Comparison of ENCODE assay signal across 1 cellular context in the genomic region with DNA sequence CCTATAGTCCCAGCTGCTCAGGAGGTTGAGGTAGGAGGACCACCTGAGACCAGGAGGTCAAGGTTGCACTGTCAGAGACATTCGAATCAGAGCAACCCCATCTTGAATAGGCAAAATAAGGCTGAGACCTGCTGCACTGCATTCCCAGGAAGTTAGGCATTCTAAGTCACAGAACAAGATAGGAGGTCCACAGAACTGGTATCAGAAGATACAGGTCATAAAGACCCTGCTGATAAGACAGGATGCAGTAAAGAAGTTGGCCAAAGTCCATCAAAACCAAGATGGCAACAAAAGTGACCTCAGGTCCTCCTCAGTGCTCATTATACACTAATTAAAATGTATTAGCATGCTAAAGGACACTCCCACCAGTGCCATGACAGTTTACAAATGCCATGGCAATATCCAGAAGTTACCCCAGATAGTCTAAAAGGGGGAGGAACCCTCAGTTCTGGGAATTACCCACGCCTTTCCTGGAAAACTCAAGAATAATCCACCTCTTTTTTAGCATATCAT.
A peak's percentile ranks its signal among the peaks of the same experiment; 100 is the strongest.
TF ChIP-seq lines count a peak whose summit lies in the region.

No MANE protein-coding gene starts in this region.

TF ChIP-seq in K562, 482 proteins besides CTCF, POLR2A, EP300 and RAD21 (continued from another document and continues in another):
- TF ChIP-seq ZNF830 (CRISPR knock-in tag; IDR thresholded peaks at IDR 0.05) (no peak), HDAC3 (IDR thresholded peaks at IDR 0.05; ENCODE audit: borderline replicate concordance, partially characterized antibody) (no peak), GTF2A2 (tag; IDR thresholded peaks at IDR 0.05) (no peak), IRF2 (CRISPR knock-in tag; IDR thresholded peaks at IDR 0.05) (no peak), ZNF79 (CRISPR knock-in tag; IDR thresholded peaks at IDR 0.05; ENCODE audit: low read depth) (0 out of 2 replicates have a peak, but pooled peaks have one; percentile 15), FOXM1 (IDR thresholded peaks at IDR 0.05; ENCODE audit: low read depth) (no peak), FOXM1 (CRISPR knock-in tag; IDR thresholded peaks at IDR 0.05; ENCODE audit: low read depth) (no peak), MIER1 (IDR thresholded peaks at IDR 0.05; ENCODE audit: low read depth) (no peak), EZH2 (IDR thresholded peaks at IDR 0.05; ENCODE audit: borderline replicate concordance, low read depth, low read length) (no peak), ZBTB17 (CRISPR knock-in tag; IDR thresholded peaks at IDR 0.05) (no peak; the same call in 1 of the 2 replicates), TCF3 (CRISPR knock-in tag; IDR thresholded peaks at IDR 0.05) (peak; percentile 63), PTBP1 (IDR thresholded peaks at IDR 0.05; ENCODE audit: low read depth, low read length) (no peak), MAFG (tag; conservative IDR thresholded peaks at IDR 0.05) (no peak), NR1H2 (CRISPR knock-in tag; IDR thresholded peaks at IDR 0.05) (no peak), TCF7L2 (IDR thresholded peaks at IDR 0.05; ENCODE audit: low read depth, low read length) (no peak), MCM7 (IDR thresholded peaks at IDR 0.05) (no peak), SIRT6 (IDR thresholded peaks at IDR 0.05; ENCODE audit: low read depth, low read length) (no peak), ZNF12 (CRISPR knock-in tag; IDR thresholded peaks at IDR 0.05) (no peak), SAFB2 (IDR thresholded peaks at IDR 0.05; ENCODE audit: borderline replicate concordance, low read depth, low read length, severe bottlenecking) (no peak), ZNF232 (CRISPR knock-in tag; IDR thresholded peaks at IDR 0.05) (no peak), ZZZ3 (IDR thresholded peaks at IDR 0.05) (no peak), TAF15 (IDR thresholded peaks at IDR 0.05; ENCODE audit: low read depth, low read length) (no peak), ZNF347 (CRISPR knock-in tag; IDR thresholded peaks at IDR 0.05; ENCODE audit: low read depth) (no peak), SIX5 (IDR thresholded peaks at IDR 0.05; ENCODE audit: borderline replicate concordance in 1 of 2, insufficient read depth in 1 of 2, low read depth in 1 of 2, low read length in 2 of 2) (no peak), ETV5 (CRISPR knock-in tag; IDR thresholded peaks at IDR 0.05; ENCODE audit: low read depth) (no peak; the same call in 1 of the 2 replicates), CEBPB (tag; IDR thresholded peaks at IDR 0.05) (no peak), RFX1 (IDR thresholded peaks at IDR 0.05) (peak; percentile 79), ZNF282 (CRISPR knock-in tag; IDR thresholded peaks at IDR 0.05) (no peak), EWSR1 (IDR thresholded peaks at IDR 0.05; ENCODE audit: borderline replicate concordance, low read depth, partially characterized antibody) (no peak), ZNF23 (CRISPR knock-in tag; IDR thresholded peaks at IDR 0.05) (no peak), SREBF1 (IDR thresholded peaks at IDR 0.05; ENCODE audit: borderline replicate concordance, low read depth, low read length) (no peak), U2AF2 (optimal IDR thresholded peaks at IDR 0.05; ENCODE audit: low read depth, low read length) (no peak), MAFF (IDR thresholded peaks at IDR 0.05; ENCODE audit: low read length) (no peak), NFXL1 (CRISPR knock-in tag; IDR thresholded peaks at IDR 0.05) (no peak), SMC3 (conservative IDR thresholded peaks at IDR 0.05; ENCODE audit: insufficient read depth, low read depth, low read length) (no peak), KAT8 (IDR thresholded peaks at IDR 0.05; ENCODE audit: low read depth) (no peak), RCOR1 (IDR thresholded peaks at IDR 0.05; ENCODE audit: borderline replicate concordance in 1 of 2, low read depth in 2 of 2, low read length in 2 of 2) (peak in 1 of 2 experiments; percentile 51; a peak in 1 of 4 replicates), RBFOX2 (IDR thresholded peaks at IDR 0.05; ENCODE audit: low read depth, low read length) (no peak), PCBP2 (IDR thresholded peaks at IDR 0.05; ENCODE audit: low read depth, low read length, poor library complexity, severe bottlenecking) (no peak), SRSF3 (IDR thresholded peaks at IDR 0.05; ENCODE audit: insufficient read depth, low read length) (no peak)
- TF ChIP-seq, protein P1, sequence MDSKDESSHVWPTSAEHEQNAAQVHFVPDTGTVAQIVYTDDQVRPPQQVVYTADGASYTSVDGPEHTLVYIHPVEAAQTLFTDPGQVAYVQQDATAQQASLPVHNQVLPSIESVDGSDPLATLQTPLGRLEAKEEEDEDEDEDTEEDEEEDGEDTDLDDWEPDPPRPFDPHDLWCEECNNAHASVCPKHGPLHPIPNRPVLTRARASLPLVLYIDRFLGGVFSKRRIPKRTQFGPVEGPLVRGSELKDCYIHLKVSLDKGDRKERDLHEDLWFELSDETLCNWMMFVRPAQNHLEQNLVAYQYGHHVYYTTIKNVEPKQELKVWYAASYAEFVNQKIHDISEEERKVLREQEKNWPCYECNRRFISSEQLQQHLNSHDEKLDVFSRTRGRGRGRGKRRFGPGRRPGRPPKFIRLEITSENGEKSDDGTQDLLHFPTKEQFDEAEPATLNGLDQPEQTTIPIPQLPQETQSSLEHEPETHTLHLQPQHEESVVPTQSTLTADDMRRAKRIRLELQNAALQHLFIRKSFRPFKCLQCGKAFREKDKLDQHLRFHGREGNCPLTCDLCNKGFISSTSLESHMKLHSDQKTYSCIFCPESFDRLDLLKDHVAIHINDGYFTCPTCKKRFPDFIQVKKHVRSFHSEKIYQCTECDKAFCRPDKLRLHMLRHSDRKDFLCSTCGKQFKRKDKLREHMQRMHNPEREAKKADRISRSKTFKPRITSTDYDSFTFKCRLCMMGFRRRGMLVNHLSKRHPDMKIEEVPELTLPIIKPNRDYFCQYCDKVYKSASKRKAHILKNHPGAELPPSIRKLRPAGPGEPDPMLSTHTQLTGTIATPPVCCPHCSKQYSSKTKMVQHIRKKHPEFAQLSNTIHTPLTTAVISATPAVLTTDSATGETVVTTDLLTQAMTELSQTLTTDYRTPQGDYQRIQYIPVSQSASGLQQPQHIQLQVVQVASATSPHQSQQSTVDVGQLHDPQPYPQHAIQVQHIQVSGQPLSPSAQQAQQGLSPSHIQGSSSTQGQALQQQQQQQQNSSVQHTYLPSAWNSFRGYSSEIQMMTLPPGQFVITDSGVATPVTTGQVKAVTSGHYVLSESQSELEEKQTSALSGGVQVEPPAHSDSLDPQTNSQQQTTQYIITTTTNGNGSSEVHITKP (IDR thresholded peaks at IDR 0.05; ENCODE audit: partially characterized antibody), result no peak
- TF ChIP-seq, protein P2, sequence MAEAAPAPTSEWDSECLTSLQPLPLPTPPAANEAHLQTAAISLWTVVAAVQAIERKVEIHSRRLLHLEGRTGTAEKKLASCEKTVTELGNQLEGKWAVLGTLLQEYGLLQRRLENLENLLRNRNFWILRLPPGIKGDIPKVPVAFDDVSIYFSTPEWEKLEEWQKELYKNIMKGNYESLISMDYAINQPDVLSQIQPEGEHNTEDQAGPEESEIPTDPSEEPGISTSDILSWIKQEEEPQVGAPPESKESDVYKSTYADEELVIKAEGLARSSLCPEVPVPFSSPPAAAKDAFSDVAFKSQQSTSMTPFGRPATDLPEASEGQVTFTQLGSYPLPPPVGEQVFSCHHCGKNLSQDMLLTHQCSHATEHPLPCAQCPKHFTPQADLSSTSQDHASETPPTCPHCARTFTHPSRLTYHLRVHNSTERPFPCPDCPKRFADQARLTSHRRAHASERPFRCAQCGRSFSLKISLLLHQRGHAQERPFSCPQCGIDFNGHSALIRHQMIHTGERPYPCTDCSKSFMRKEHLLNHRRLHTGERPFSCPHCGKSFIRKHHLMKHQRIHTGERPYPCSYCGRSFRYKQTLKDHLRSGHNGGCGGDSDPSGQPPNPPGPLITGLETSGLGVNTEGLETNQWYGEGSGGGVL (CRISPR knock-in tag; IDR thresholded peaks at IDR 0.05), result no peak
- TF ChIP-seq, protein P3, sequence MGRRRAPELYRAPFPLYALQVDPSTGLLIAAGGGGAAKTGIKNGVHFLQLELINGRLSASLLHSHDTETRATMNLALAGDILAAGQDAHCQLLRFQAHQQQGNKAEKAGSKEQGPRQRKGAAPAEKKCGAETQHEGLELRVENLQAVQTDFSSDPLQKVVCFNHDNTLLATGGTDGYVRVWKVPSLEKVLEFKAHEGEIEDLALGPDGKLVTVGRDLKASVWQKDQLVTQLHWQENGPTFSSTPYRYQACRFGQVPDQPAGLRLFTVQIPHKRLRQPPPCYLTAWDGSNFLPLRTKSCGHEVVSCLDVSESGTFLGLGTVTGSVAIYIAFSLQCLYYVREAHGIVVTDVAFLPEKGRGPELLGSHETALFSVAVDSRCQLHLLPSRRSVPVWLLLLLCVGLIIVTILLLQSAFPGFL (CRISPR knock-in tag; IDR thresholded peaks at IDR 0.05), result no peak
- TF ChIP-seq, protein P4, sequence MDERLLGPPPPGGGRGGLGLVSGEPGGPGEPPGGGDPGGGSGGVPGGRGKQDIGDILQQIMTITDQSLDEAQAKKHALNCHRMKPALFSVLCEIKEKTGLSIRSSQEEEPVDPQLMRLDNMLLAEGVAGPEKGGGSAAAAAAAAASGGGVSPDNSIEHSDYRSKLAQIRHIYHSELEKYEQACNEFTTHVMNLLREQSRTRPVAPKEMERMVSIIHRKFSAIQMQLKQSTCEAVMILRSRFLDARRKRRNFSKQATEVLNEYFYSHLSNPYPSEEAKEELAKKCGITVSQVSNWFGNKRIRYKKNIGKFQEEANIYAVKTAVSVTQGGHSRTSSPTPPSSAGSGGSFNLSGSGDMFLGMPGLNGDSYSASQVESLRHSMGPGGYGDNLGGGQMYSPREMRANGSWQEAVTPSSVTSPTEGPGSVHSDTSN (CRISPR knock-in tag; IDR thresholded peaks at IDR 0.05; ENCODE audit: low read depth), result no peak
- TF ChIP-seq, protein P4 (tag; conservative IDR thresholded peaks at IDR 0.05; ENCODE audit: low read depth), result no peak
- TF ChIP-seq, protein P5, sequence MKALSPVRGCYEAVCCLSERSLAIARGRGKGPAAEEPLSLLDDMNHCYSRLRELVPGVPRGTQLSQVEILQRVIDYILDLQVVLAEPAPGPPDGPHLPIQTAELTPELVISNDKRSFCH (CRISPR knock-in tag; IDR thresholded peaks at IDR 0.05), result no peak
- TF ChIP-seq, protein P5 (tag; IDR thresholded peaks at IDR 0.05), result 0 out of 2 replicates have a peak, but pooled peaks have one; percentile 35
- TF ChIP-seq, protein P6, sequence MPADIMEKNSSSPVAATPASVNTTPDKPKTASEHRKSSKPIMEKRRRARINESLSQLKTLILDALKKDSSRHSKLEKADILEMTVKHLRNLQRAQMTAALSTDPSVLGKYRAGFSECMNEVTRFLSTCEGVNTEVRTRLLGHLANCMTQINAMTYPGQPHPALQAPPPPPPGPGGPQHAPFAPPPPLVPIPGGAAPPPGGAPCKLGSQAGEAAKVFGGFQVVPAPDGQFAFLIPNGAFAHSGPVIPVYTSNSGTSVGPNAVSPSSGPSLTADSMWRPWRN (IDR thresholded peaks at IDR 0.05; ENCODE audit: low read depth), result no peak
- TF ChIP-seq, protein P7, sequence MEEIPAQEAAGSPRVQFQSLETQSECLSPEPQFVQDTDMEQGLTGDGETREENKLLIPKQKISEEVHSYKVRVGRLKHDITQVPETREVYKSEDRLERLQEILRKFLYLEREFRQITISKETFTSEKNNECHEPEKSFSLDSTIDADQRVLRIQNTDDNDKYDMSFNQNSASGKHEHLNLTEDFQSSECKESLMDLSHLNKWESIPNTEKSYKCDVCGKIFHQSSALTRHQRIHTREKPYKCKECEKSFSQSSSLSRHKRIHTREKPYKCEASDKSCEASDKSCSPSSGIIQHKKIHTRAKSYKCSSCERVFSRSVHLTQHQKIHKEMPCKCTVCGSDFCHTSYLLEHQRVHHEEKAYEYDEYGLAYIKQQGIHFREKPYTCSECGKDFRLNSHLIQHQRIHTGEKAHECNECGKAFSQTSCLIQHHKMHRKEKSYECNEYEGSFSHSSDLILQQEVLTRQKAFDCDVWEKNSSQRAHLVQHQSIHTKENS (CRISPR knock-in tag; IDR thresholded peaks at IDR 0.05), result no peak
- TF ChIP-seq, protein P8, sequence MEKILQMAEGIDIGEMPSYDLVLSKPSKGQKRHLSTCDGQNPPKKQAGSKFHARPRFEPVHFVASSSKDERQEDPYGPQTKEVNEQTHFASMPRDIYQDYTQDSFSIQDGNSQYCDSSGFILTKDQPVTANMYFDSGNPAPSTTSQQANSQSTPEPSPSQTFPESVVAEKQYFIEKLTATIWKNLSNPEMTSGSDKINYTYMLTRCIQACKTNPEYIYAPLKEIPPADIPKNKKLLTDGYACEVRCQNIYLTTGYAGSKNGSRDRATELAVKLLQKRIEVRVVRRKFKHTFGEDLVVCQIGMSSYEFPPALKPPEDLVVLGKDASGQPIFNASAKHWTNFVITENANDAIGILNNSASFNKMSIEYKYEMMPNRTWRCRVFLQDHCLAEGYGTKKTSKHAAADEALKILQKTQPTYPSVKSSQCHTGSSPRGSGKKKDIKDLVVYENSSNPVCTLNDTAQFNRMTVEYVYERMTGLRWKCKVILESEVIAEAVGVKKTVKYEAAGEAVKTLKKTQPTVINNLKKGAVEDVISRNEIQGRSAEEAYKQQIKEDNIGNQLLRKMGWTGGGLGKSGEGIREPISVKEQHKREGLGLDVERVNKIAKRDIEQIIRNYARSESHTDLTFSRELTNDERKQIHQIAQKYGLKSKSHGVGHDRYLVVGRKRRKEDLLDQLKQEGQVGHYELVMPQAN (IDR thresholded peaks at IDR 0.05; ENCODE audit: borderline replicate concordance), result no peak
- TF ChIP-seq, protein P9, sequence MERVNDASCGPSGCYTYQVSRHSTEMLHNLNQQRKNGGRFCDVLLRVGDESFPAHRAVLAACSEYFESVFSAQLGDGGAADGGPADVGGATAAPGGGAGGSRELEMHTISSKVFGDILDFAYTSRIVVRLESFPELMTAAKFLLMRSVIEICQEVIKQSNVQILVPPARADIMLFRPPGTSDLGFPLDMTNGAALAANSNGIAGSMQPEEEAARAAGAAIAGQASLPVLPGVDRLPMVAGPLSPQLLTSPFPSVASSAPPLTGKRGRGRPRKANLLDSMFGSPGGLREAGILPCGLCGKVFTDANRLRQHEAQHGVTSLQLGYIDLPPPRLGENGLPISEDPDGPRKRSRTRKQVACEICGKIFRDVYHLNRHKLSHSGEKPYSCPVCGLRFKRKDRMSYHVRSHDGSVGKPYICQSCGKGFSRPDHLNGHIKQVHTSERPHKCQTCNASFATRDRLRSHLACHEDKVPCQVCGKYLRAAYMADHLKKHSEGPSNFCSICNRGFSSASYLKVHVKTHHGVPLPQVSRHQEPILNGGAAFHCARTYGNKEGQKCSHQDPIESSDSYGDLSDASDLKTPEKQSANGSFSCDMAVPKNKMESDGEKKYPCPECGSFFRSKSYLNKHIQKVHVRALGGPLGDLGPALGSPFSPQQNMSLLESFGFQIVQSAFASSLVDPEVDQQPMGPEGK (CRISPR knock-in tag; IDR thresholded peaks at IDR 0.05; ENCODE audit: borderline replicate concordance), result no peak
